ENCODE assay signal across 15 cellular contexts in the genomic region with DNA sequence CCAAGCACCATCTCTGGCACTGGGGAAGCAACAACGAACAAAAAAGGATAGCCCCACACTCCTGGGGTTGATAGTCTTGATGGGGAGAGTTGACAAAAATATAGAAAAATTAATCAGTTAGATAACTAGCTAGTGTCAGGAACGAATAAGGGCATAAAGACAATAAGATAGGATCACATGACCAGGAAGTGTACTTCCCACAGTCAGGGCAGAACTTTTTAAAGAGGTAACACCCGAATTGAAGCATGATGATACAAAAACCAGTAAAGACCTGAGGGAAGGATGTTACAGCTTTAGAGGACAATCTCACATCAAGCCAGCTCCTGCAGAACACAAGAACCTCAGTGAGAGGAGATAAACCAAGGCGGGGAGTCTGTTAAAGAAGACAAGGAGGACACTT.
DNase-seq lines count a peak whose midpoint lies in the region; ATAC-seq and TF ChIP-seq lines count a peak whose summit lies in the region.
"Had no signal": no experiment of that assay in that cellular context is flagged by ENCODE, and none has a peak within 500 bp of the region (broad histone marks: within the 10 kb centered on the region; RNA-seq: fewer than 3 reads in every experiment).

No MANE protein-coding gene starts in this region.

- no peak for DNase-seq in endothelial cell (ENCODE audit: low spot score)
- no peak for DNase-seq in stimulated activated CD4-positive, alpha-beta T cell treated with anti-CD3 and anti-CD28 coated beads, Interleukin-4, amount 100 ng/mL, for 1 hour
- DNase-seq in superior temporal gyrus (ENCODE audit: extremely low spot score) = no peak
- DNase-seq in dermis blood vessel endothelial cell = no peak
- DNase-seq in HFFc6 = no peak
- DNase-seq: activated CD4-positive, alpha-beta T cell treated with anti-CD3 and anti-CD28 coated beads, Interleukin-2, amount 10 ng/mL, durations not matched to agents 7 days and 5 days; activated naive CD4-positive, alpha-beta T cell; glutamatergic neuron; GOT3; NCI-H2171 treated with DMSO at 0.1 percent for 48 hours; stimulated activated CD4-positive, alpha-beta T cell treated with anti-CD3 and anti-CD28 coated beads, Interleukin-2, amount 100 ng/mL, for 48 hours; stimulated activated naive CD8-positive, alpha-beta T cell treated with anti-CD3 and anti-CD28 coated beads, Interleukin-15, Interleukin-2, amounts not matched to agents 100 U/mL and 50 U/mL, for 24 hours had no signal

- H3K4me3 Mint-ChIP-seq in endothelial cell (ENCODE audit: unreplicated experiment) (no peak overlapping the region), HFFc6 (no peak overlapping the region)
- H3K4me3 Mint-ChIP-seq: activated CD4-positive, alpha-beta T cell treated with anti-CD3 and anti-CD28 coated beads, Interleukin-2, amount 10 ng/mL, durations not matched to agents 7 days and 5 days had no signal

- H3K27ac Mint-ChIP-seq in endothelial cell (ENCODE audit: unreplicated experiment) (peak overlapping the region; percentile 88), HFFc6 (no peak overlapping the region)
- H3K27ac Mint-ChIP-seq: activated CD4-positive, alpha-beta T cell treated with anti-CD3 and anti-CD28 coated beads, Interleukin-2, amount 10 ng/mL, durations not matched to agents 7 days and 5 days had no signal

- peaks cover 2% of the 10 kb centered on the region for H3K27me3 Mint-ChIP-seq in endothelial cell (ENCODE audit: unreplicated experiment)
- peaks cover 1% of the 10 kb centered on the region for H3K27me3 Mint-ChIP-seq in HFFc6 (ENCODE audit: insufficient read depth)

- TF ChIP-seq CTCF in endothelial cell (IDR thresholded peaks at IDR 0.05; ENCODE audit: unreplicated experiment) (no peak), HFFc6 (IDR thresholded peaks at IDR 0.05) (no peak)

- H3K4me1 Mint-ChIP-seq in endothelial cell (ENCODE audit: unreplicated experiment) (peaks cover 26% of the 10 kb centered on the region), HFFc6 (ENCODE audit: low read depth) (no peaks in the 10 kb centered on the region)

- ATAC-seq in GM18867 (IDR thresholded peaks at IDR 0.05; ENCODE audit: unreplicated experiment) (peak; percentile 34), GM21737 (IDR thresholded peaks at IDR 0.05; ENCODE audit: unreplicated experiment) (peak; percentile 17), HG03196 (IDR thresholded peaks at IDR 0.05; ENCODE audit: unreplicated experiment) (peak; percentile 24)
- ATAC-seq: stimulated activated naive CD8-positive, alpha-beta T cell treated with anti-CD3 and anti-CD28 coated beads, Interleukin-15, Interleukin-2, amounts not matched to agents 100 U/mL and 50 U/mL, for 24 hours had no signal

- H3K9me3 Mint-ChIP-seq in endothelial cell (ENCODE audit: unreplicated experiment) (no peaks in the 10 kb centered on the region), HFFc6 (no peaks in the 10 kb centered on the region)

- H3K36me3 Mint-ChIP-seq in endothelial cell (ENCODE audit: low read depth, unreplicated experiment) = no peaks in the 10 kb centered on the region
- no peaks in the 10 kb centered on the region for H3K36me3 Mint-ChIP-seq in HFFc6 (ENCODE audit: low read depth)
